In the genomic region with DNA sequence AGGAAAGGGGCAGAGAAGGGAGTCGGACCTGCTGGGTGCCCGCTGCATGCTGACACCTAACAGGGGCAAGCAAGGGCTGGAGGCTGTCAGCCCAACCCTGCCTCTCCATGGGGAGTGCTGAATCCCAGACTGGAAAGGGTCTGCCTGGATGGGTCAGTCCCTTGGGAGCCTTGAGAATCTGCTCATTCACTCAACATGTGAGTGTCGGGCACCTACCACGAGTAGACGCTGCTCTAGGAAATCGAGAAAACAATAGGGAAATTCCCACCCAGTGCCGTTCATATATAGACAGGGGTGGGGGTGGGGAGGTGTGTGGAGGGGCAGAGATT, we compare ENCODE assay signal across 1 cellular context.
TF ChIP-seq lines count a peak whose summit lies in the region.

No MANE protein-coding gene starts in this region.

TF ChIP-seq in A549, 52 proteins besides CTCF, POLR2A, EP300 and RAD21:
- TF ChIP-seq PHF8 (IDR thresholded peaks at IDR 0.05; ENCODE audit: borderline replicate concordance, low read depth) (no peak), NPAS2 (CRISPR knock-in tag; IDR thresholded peaks at IDR 0.05; ENCODE audit: borderline replicate concordance) (no peak), MAZ (IDR thresholded peaks at IDR 0.05; ENCODE audit: borderline replicate concordance, low read depth, low read length) (no peak), CBX8 (IDR thresholded peaks at IDR 0.05) (no peak), FOSB (CRISPR knock-in tag; IDR thresholded peaks at IDR 0.05) (no peak), ZSCAN20 (CRISPR knock-in tag; IDR thresholded peaks at IDR 0.05) (no peak), TFCP2L1 (CRISPR knock-in tag; IDR thresholded peaks at IDR 0.05) (no peak), CEBPB (IDR thresholded peaks at IDR 0.05) (no peak), POLR2AphosphoS2 (conservative IDR thresholded peaks at IDR 0.05; ENCODE audit: low read length) (no peak), CHD2 (IDR thresholded peaks at IDR 0.05; ENCODE audit: low read length, partially characterized antibody) (no peak), EHF (CRISPR knock-in tag; IDR thresholded peaks at IDR 0.05) (no peak), JUNB (IDR thresholded peaks at IDR 0.05) (no peak)
- TF ChIP-seq, protein P1, sequence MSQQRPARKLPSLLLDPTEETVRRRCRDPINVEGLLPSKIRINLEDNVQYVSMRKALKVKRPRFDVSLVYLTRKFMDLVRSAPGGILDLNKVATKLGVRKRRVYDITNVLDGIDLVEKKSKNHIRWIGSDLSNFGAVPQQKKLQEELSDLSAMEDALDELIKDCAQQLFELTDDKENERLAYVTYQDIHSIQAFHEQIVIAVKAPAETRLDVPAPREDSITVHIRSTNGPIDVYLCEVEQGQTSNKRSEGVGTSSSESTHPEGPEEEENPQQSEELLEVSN (IDR thresholded peaks at IDR 0.05; ENCODE audit: borderline replicate concordance, low read depth), result no peak
- TF ChIP-seq, protein P2, sequence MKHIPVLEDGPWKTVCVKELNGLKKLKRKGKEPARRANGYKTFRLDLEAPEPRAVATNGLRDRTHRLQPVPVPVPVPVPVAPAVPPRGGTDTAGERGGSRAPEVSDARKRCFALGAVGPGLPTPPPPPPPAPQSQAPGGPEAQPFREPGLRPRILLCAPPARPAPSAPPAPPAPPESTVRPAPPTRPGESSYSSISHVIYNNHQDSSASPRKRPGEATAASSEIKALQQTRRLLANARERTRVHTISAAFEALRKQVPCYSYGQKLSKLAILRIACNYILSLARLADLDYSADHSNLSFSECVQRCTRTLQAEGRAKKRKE (CRISPR knock-in tag; IDR thresholded peaks at IDR 0.05; ENCODE audit: low read depth), result no peak
